In genomic region chr6:148464319-148465010, GRCh38 we compare ENCODE assay signal across 8 cellular contexts.
A peak's percentile ranks its signal among the peaks of the same experiment; 100 is the strongest.
DNase-seq lines count a peak whose midpoint lies in the region; ATAC-seq and TF ChIP-seq lines count a peak whose summit lies in the region.

No MANE protein-coding gene starts in this region.

- H2AFZ ChIP-seq in neuronal stem cell (ENCODE audit: low read length), result no peak overlapping the region

- TF ChIP-seq CTCF in tibial artery (IDR thresholded peaks at IDR 0.05), result peak; percentile 87 to 89

- H3K23ac ChIP-seq in neuronal stem cell (ENCODE audit: low read depth, low read length, poor library complexity), result no peak overlapping the region

- no peak overlapping the region for H2BK120ac ChIP-seq in neuronal stem cell (ENCODE audit: low read depth, low read length)

- no peak overlapping the region for H4K8ac ChIP-seq in neuronal stem cell (ENCODE audit: low read depth, low read length)

- no peak overlapping the region for H2BK12ac ChIP-seq in neuronal stem cell (ENCODE audit: low read length)

- H3K27ac ChIP-seq in neuronal stem cell (replicated peaks; ENCODE audit: low read length), result no peak overlapping the region
- peak overlapping the region in 1 of 2 donors; percentile 61 for H3K27ac ChIP-seq in tibial artery

- H3K27me3 ChIP-seq in neuronal stem cell (ENCODE audit: control insufficient read depth in 3 of 3, insufficient read depth in 3 of 3, low read depth in 1 of 3, low read length in 3 of 3) (no peaks in the 10 kb centered on the region), tibial artery (no peaks in the 10 kb centered on the region)

- no peak overlapping the region for H3K14ac ChIP-seq in neuronal stem cell (ENCODE audit: low read length)

- H3K36me3 ChIP-seq in neuronal stem cell (replicated peaks in 1 of 2; ENCODE audit: control insufficient read depth in 2 of 2, insufficient read depth in 2 of 2, low read length in 2 of 2) (no peaks in the 10 kb centered on the region), tibial artery (no peaks in the 10 kb centered on the region)

- H3K4me2 ChIP-seq in neuronal stem cell (ENCODE audit: insufficient read depth, low read length, poor library complexity, severe bottlenecking), result no peak overlapping the region

- H3K4me1 ChIP-seq in neuronal stem cell (ENCODE audit: control insufficient read depth in 2 of 2, insufficient read depth in 1 of 2, low read depth in 1 of 2, low read length in 2 of 2) (peaks cover 2 to 6% of the 10 kb centered on the region in 2 donors), tibial artery (peaks cover 0 to 49% (median 21%) of the 10 kb centered on the region in 4 donors)

- no peak overlapping the region for H2BK5ac ChIP-seq in neuronal stem cell (ENCODE audit: low read length)

- DNase-seq in COLO829 (ENCODE audit: low spot score), result peak; percentile 31
- peak; percentile 56 for DNase-seq in HK-2 (ENCODE audit: unreplicated experiment)
- peak; percentile 72 for DNase-seq in NOMO-1 treated with DMSO at 0.1 percent for 48 hours (lab: John Stamatoyannopoulos, UW; ENCODE audit: unreplicated experiment)
- DNase-seq in activated T-cell treated with anti-CD3 and anti-CD28 coated beads, Interleukin-2, amount 50 U/mL, for 1 hour, result peak; percentile 48
- DNase-seq in fibroblast of peridontal ligament (ENCODE audit: extremely low read depth), result peak; percentile 92
- peak; percentile 53 for DNase-seq in neuronal stem cell (ENCODE audit: low spot score)
- peak; percentile 80 to 81 for DNase-seq in tibial artery

- peak; percentile 86 for ATAC-seq in GM19395 (IDR thresholded peaks at IDR 0.05; ENCODE audit: unreplicated experiment)

- WGBS in neuronal stem cell (ENCODE audit: extremely low coverage in 2 of 2, insufficient read length in 2 of 2, insufficient replicate concordance in 1 of 2), 2 donors, result no CpG with 5 or more reads among the region's 5 CpGs

- H3K18ac ChIP-seq in neuronal stem cell (ENCODE audit: low read length), result no peak overlapping the region

- intact Hi-C loops in tibial artery (cut with DNase I; ENCODE audit: low total_unique reads), result loop anchor here (5.0 to 10.0 kb wide), 3 partner anchors 60 to 282 kb away; partner anchors contain the start of gene SASH1

- no peak overlapping the region for H3K9ac ChIP-seq in neuronal stem cell (ENCODE audit: low read depth, low read length, poor library complexity)

- H3K9me3 ChIP-seq in neuronal stem cell (replicated peaks in 1 of 2; ENCODE audit: control insufficient read depth in 2 of 2, insufficient read depth in 1 of 2, low read depth in 1 of 2, low read length in 2 of 2) (no peaks in the 10 kb centered on the region), tibial artery (no peaks in the 10 kb centered on the region)

- no peak overlapping the region for H3K4ac ChIP-seq in neuronal stem cell (ENCODE audit: low read length)

- no peak overlapping the region for H2BK15ac ChIP-seq in neuronal stem cell (ENCODE audit: low read length)

- H2AK5ac ChIP-seq in neuronal stem cell (ENCODE audit: low read depth, low read length), result no peak overlapping the region

- no peaks in the 10 kb centered on the region for H3K79me1 ChIP-seq in neuronal stem cell (ENCODE audit: low read depth, low read length)

- H4K91ac ChIP-seq in neuronal stem cell (ENCODE audit: low read depth, low read length, poor library complexity), result no peak overlapping the region

- H3K4me3 ChIP-seq in neuronal stem cell (ENCODE audit: low read length in 2 of 2), result no peak overlapping the region
- H3K4me3 ChIP-seq in tibial artery, result no peak overlapping the region

Comparison
In these comparisons a context has a peak if more than half of its experiments do, and no peak if none do; other contexts are left out.
1. DNase-seq: peak in every context shown above with its lines; median percentile 92 in fibroblast of peridontal ligament; 80 in tibial artery; 72 in NOMO-1 treated with DMSO at 0.1 percent for 48 hours; 56 in HK-2; 53 in neuronal stem cell; 48 in activated T-cell treated with anti-CD3 and anti-CD28 coated beads, Interleukin-2, amount 50 U/mL, for 1 hour; 31 in COLO829.